8 cellular contexts compared by ENCODE assay signal in the genomic region with DNA sequence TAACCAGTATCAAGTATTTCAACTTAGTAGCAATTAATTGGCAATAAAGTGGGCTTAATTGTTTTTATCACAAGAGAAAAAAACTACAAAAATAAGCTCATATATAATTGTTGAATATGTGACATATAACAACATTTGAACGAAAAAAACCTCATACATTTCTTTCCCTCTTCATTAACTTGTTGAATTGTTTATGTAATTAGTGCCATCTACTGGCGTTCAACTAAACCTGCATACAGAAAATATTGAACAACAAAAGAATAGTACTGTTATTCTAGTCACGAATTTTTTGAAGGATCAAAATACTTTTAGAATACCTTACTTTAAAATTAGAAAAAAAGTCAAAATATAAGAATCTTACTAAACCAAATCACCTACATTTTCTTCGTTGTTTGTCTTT.
A peak's percentile ranks its signal among the peaks of the same experiment; 100 is the strongest.
DNase-seq lines count a peak whose midpoint lies in the region; ATAC-seq and FAIRE-seq lines count a peak whose summit lies in the region.

No MANE protein-coding gene starts in this region.

- DNase-seq in Caki2 (ENCODE audit: low read depth), result peak; percentile 11
- DNase-seq in SHP77 treated with DMSO at 0.1 percent for 48 hours (lab: John Stamatoyannopoulos, UW), result peak; percentile 15
- peak in 1 of 2 donors; percentile 0 for DNase-seq in frontal cortex (ENCODE audit: low spot score in 2 of 2)
- peak; percentile 1 for DNase-seq in urothelium cell line (ENCODE audit: low spot score)
- DNase-seq in activated CD4-positive, alpha-beta T cell treated with anti-CD3 and anti-CD28 coated beads, Interleukin-2, amount 50 U/mL, for 4 hours, result no peak

- FAIRE-seq in frontal cortex (lab: Jason Lieb, UNC) (peak; percentile 98), urothelium cell line (lab: Jason Lieb, UNC) (no peak)

- in situ Hi-C loops in Caki2 (cut with HindIII; ENCODE audit: low pct_unique_long_range_greater_than_20kb, low sequenced_read_pairs), result no loop called here

- peak; percentile 58 for ATAC-seq in HG03159 (IDR thresholded peaks at IDR 0.05; ENCODE audit: unreplicated experiment)
- no peak for ATAC-seq in HG02678 (IDR thresholded peaks at IDR 0.05; ENCODE audit: unreplicated experiment)
- no peak for ATAC-seq in GM19023 (IDR thresholded peaks at IDR 0.05; ENCODE audit: unreplicated experiment)

Comparison
In these comparisons a context has a peak if more than half of its experiments do, and no peak if none do; other contexts are left out.
1. DNase-seq: peak in Caki2 (single experiment), SHP77 treated with DMSO at 0.1 percent for 48 hours (single experiment) and urothelium cell line (single experiment); none in activated CD4-positive, alpha-beta T cell treated with anti-CD3 and anti-CD28 coated beads, Interleukin-2, amount 50 U/mL, for 4 hours (0 of 2).